ENCODE assay signal across 1 cellular context in genomic region chr14:77062261-77062660, GRCh38.
TF ChIP-seq lines count a peak whose summit lies in the region.

No MANE protein-coding gene starts in this region.

TF ChIP-seq in H1, 55 proteins besides CTCF, POLR2A, EP300 and RAD21 (continued from another document):
- TF ChIP-seq USF2 (IDR thresholded peaks at IDR 0.05; ENCODE audit: low read length) (no peak), TCF12 (IDR thresholded peaks at IDR 0.05; ENCODE audit: low read depth, low read length) (no peak), NANOG (IDR thresholded peaks at IDR 0.05; ENCODE audit: insufficient read depth, low read depth, low read length, poor library complexity, severe bottlenecking) (no peak), CHD2 (IDR thresholded peaks at IDR 0.05; ENCODE audit: low read length) (no peak)
